8 cellular contexts compared by ENCODE assay signal in genomic region chr2:91766349-91767048, GRCh38.
A peak's percentile ranks its signal among the peaks of the same experiment; 100 is the strongest.
DNase-seq lines count a peak whose midpoint lies in the region; ATAC-seq, FAIRE-seq and TF ChIP-seq lines count a peak whose summit lies in the region.
"Not testable (repeated sequence)": the region's sequence is repeated elsewhere in the genome, so short reads cannot be mapped to it uniquely, and the experiment has no call there.

No MANE protein-coding gene starts in this region.

- TF ChIP-seq POLR2A in A549 (IDR thresholded peaks at IDR 0.05; ENCODE audit: low read length): not testable (repeated sequence)

- not testable (repeated sequence) for TF ChIP-seq EP300 in A549 (IDR thresholded peaks at IDR 0.05)

- BruUV-seq in MCF 10A (replicated peaks; lab: Mats Ljungman, UMichigan): not testable (repeated sequence)

- H3K27ac Mint-ChIP-seq in MCF 10A (ENCODE audit: low read depth, unreplicated experiment): peak overlapping the region; percentile 91

- H3K36me3 ChIP-seq in SJCRH30; psoas muscle (ENCODE audit: insufficient read depth in 1 of 2, low read depth in 1 of 2): not testable (repeated sequence)

- intact Hi-C loops in MCF 10A (cut with micrococcal nuclease); left colon (cut with DNase I, micrococcal nuclease); psoas muscle (cut with DNase I): not testable (repeated sequence)

- not testable (repeated sequence) for TF ChIP-seq RAD21 in A549 (conservative IDR thresholded peaks at IDR 0.05 in 1 of 2, IDR thresholded peaks at IDR 0.05 in 1 of 2)

- peak overlapping the region; percentile 89 for H3K4me2 ChIP-seq in A549

- CTCF ChIA-PET in A549 (lab: Yijun Ruan, JAX); MCF 10A (lab: Yijun Ruan, JAX): not testable (repeated sequence)

- not testable (repeated sequence) for H3K27me3 Mint-ChIP-seq in MCF 10A (ENCODE audit: insufficient read depth, unreplicated experiment)

- H3K36me3 Mint-ChIP-seq in MCF 10A (ENCODE audit: insufficient read depth, unreplicated experiment): not testable (repeated sequence)

- DNase-seq in A549 (ENCODE audit: low read depth in 1 of 2, low spot score in 1 of 2) (peak; percentile 50 to 90), ELR (ENCODE audit: low read depth) (peak; percentile 73), M059J (ENCODE audit: low read depth) (peak; percentile 85), SJCRH30 (peak; percentile 32 to 45), MCF 10A (ENCODE audit: unreplicated experiment) (peak; percentile 90), fibroblast of the conjunctiva (ENCODE audit: low read depth) (peak; percentile 39), left colon (peak; percentile 76 to 90), psoas muscle (peak; percentile 60 to 65)

- peak; percentile 88 for FAIRE-seq in A549 (lab: Jason Lieb, UNC)

- H3K27me3 ChIP-seq in SJCRH30; psoas muscle (ENCODE audit: insufficient read depth in 3 of 3, low read length in 2 of 3): not testable (repeated sequence)

- H3K4me3 ChIP-seq in A549: peak overlapping the region; percentile 28; the same call in 2 of the 3 replicates
- not testable (repeated sequence) for H3K4me3 ChIP-seq in SJCRH30, psoas muscle

- peak overlapping the region; percentile 96 for H3K27ac ChIP-seq in A549
- not testable (repeated sequence) for H3K27ac ChIP-seq in SJCRH30, psoas muscle

- H3K9me3 ChIP-seq in A549; SJCRH30 (replicated peaks); psoas muscle: not testable (repeated sequence)

- WGBS in A549 (ENCODE audit: missing lambda C conversion rate): 2% methylated on average over 9 of the region's 9 CpGs
- 49 to 65% (median 49%) methylated on average over 7 to 9 of the region's 9 CpGs for WGBS in psoas muscle, 3 donors

- not testable (repeated sequence) for TF ChIP-seq CTCF in A549 (IDR thresholded peaks at IDR 0.05); MCF 10A (IDR thresholded peaks at IDR 0.05; ENCODE audit: unreplicated experiment); psoas muscle (IDR thresholded peaks at IDR 0.05)

- peak overlapping the region; percentile 24 for H3K4me3 Mint-ChIP-seq in MCF 10A (ENCODE audit: unreplicated experiment)

- H3K4me1 ChIP-seq in A549: peaks cover 71% of the 10 kb centered on the region
- not testable (repeated sequence) for H3K4me1 ChIP-seq in SJCRH30, psoas muscle

- H3K9me3 Mint-ChIP-seq in MCF 10A (ENCODE audit: unreplicated experiment): not testable (repeated sequence)

- POLR2A ChIA-PET in A549 (lab: Yijun Ruan, JAX); MCF 10A (lab: Yijun Ruan, JAX): not testable (repeated sequence)

- peak; percentile 68 to 82 for ATAC-seq in A549
- peak; percentile 90 for ATAC-seq in left colon
- peak in 3 of 4 donors; percentile 40 to 75 (median 55) for ATAC-seq in psoas muscle

- peaks cover 26% of the 10 kb centered on the region for H3K4me1 Mint-ChIP-seq in MCF 10A (ENCODE audit: insufficient read depth, unreplicated experiment)

TF ChIP-seq in A549, 52 proteins besides CTCF, POLR2A, EP300 and RAD21:
- TF ChIP-seq MAX (IDR thresholded peaks at IDR 0.05): peak; percentile 31; the same call in 1 of the 2 replicates
- TF ChIP-seq JUNB (IDR thresholded peaks at IDR 0.05): peak; percentile 77
- TF ChIP-seq FOSL2 (IDR thresholded peaks at IDR 0.05): peak; percentile 90
- TF ChIP-seq FOSL2 (CRISPR knock-in tag; IDR thresholded peaks at IDR 0.05): peak; percentile 98
- peak in 1 of 2 experiments; percentile 48; a peak in 2 of 5 replicates for TF ChIP-seq JUN (IDR thresholded peaks at IDR 0.05)

Comparison
In these comparisons a context has a peak if more than half of its experiments do, and no peak if none do; other contexts are left out.
1. DNase-seq: peak in every context shown above with its lines; median percentile 90 in MCF 10A; 85 in M059J; 83 in left colon; 73 in ELR; 70 in A549; 62 in psoas muscle; 39 in fibroblast of the conjunctiva; 38 in SJCRH30.